ENCODE assay signal across 8 cellular contexts in genomic region chr6:14743465-14744211, GRCh38.
DNase-seq lines count a peak whose midpoint lies in the region; ATAC-seq and TF ChIP-seq lines count a peak whose summit lies in the region.

No MANE protein-coding gene starts in this region.

- H3K27ac ChIP-seq in spleen: peak overlapping the region in 7 of 8 donors; percentile 17 to 85 (median 69)

- no peaks in the 10 kb centered on the region for H3K27me3 ChIP-seq in spleen (replicated peaks in 1 of 7)

- peak; percentile 95 for DNase-seq in AG04449 (ENCODE audit: low read depth, low spot score)
- peak; percentile 98 for DNase-seq in LHCN-M2 (ENCODE audit: low read depth)
- peak; percentile 76 for DNase-seq in activated CD8-positive, alpha-beta memory T cell treated with anti-CD3 and anti-CD28 coated beads, Interleukin-2, amount 50 U/mL, for 4 hours
- peak; percentile 100 for DNase-seq in fibroblast of mammary gland (ENCODE audit: low read depth)
- DNase-seq in spleen: peak; percentile 81
- DNase-seq in NCI-H1436 treated with DMSO at 0.1 percent for 48 hours (lab: John Stamatoyannopoulos, UW): no peak

- H3K4me3 ChIP-seq in AG04449 (ENCODE audit: low read depth, low read length) (no peak overlapping the region), fibroblast of mammary gland (ENCODE audit: control insufficient read depth, low read depth, low read length) (peak overlapping the region; percentile 6), spleen (peak overlapping the region in 1 of 8 donors; percentile 42)

- TF ChIP-seq POLR2A in spleen (IDR thresholded peaks at IDR 0.05): no peak

- CTCF ChIA-PET in AG04449 (lab: Yijun Ruan, JAX): no interaction called here

- TF ChIP-seq CTCF in AG04449 (IDR thresholded peaks at IDR 0.05; ENCODE audit: insufficient read depth, low read length, missing control alignments) (no peak), fibroblast of mammary gland (conservative IDR thresholded peaks at IDR 0.05; ENCODE audit: control insufficient read depth, insufficient read depth, low read depth, low read length) (no peak), spleen (IDR thresholded peaks at IDR 0.05 in 8 of 11, conservative IDR thresholded peaks at IDR 0.05 in 3 of 11) (no peak)

- peaks cover 0 to 33% (median 12%) of the 10 kb centered on the region in 6 donors for H3K4me1 ChIP-seq in spleen

- no peaks in the 10 kb centered on the region for H3K36me3 ChIP-seq in spleen

- 43 to 61% (median 52%) methylated on average over 7 of the region's 7 CpGs for WGBS in spleen, 5 donors

- intact Hi-C loops in spleen (cut with DNase I; ENCODE audit: low total_unique reads): no loop called here

- H3K9me3 ChIP-seq in spleen: no peaks in the 10 kb centered on the region

- POLR2A ChIA-PET in AG04449 (lab: Yijun Ruan, JAX): no interaction called here

- ATAC-seq in HG03097 (IDR thresholded peaks at IDR 0.05; ENCODE audit: low FRiP score, unreplicated experiment): no peak
- no peak for ATAC-seq in GM21619 (IDR thresholded peaks at IDR 0.05; ENCODE audit: unreplicated experiment)
